Comparison of ENCODE assay signal across 15 cellular contexts in genomic region chr5:138460032-138460693, GRCh38.
DNase-seq lines count a peak whose midpoint lies in the region; ATAC-seq and TF ChIP-seq lines count a peak whose summit lies in the region.
"Had no signal": no experiment of that assay in that cellular context is flagged by ENCODE, and none has a peak within 500 bp of the region (broad histone marks: within the 10 kb centered on the region; RNA-seq: fewer than 3 reads in every experiment).

No MANE protein-coding gene starts in this region.

- no peak overlapping the region for H3K4me2 ChIP-seq in OCI-LY3 (ENCODE audit: low read length)

- H3K27ac ChIP-seq in OCI-LY3 (ENCODE audit: low read length) = no peak overlapping the region

- H3K36me3 ChIP-seq in OCI-LY3 (replicated peaks; ENCODE audit: low read depth, low read length) = no peaks in the 10 kb centered on the region

- peaks cover 43% of the 10 kb centered on the region for H3K4me1 Mint-ChIP-seq in activated naive CD4-positive, alpha-beta T cell treated with anti-CD3 and anti-CD28 coated beads, Interleukin-2, amount 50 U/mL, for 24 hours
- H3K4me1 Mint-ChIP-seq in effector memory CD8-positive, alpha-beta T cell (ENCODE audit: low read depth in 2 of 2) = peaks cover 29 to 31% of the 10 kb centered on the region in 2 donors
- H3K4me1 Mint-ChIP-seq in stimulated activated naive CD8-positive, alpha-beta T cell treated with anti-CD3 and anti-CD28 coated beads, Interleukin-15, amount 100 ng/mL, for 72 hours = peaks cover 61% of the 10 kb centered on the region

- H3K9ac ChIP-seq in OCI-LY3 (ENCODE audit: low read length) = no peak overlapping the region

- no peak for DNase-seq in activated naive CD4-positive, alpha-beta T cell treated with anti-CD3 and anti-CD28 coated beads, Interleukin-2, amount 50 U/mL, for 16 hours
- no peak for DNase-seq in effector memory CD8-positive, alpha-beta T cell
- DNase-seq in stimulated activated naive CD8-positive, alpha-beta T cell treated with anti-CD3 and anti-CD28 coated beads, Interleukin-15, amount 100 ng/mL, for 72 hours = no peak
- DNase-seq in GM10266 (ENCODE audit: extremely low spot score) = no peak
- DNase-seq: DMS153, foreskin melanocyte, HCEC 1CT, NCI-H446 treated with DMSO at 0.1 percent for 48 hours, occipital lobe, PC-3, SW 1271 had no signal

- no peaks in the 10 kb centered on the region for H3K27me3 Mint-ChIP-seq in activated naive CD4-positive, alpha-beta T cell treated with anti-CD3 and anti-CD28 coated beads, Interleukin-2, amount 50 U/mL, for 24 hours
- H3K27me3 Mint-ChIP-seq in effector memory CD8-positive, alpha-beta T cell = no peaks in the 10 kb centered on the region
- H3K27me3 Mint-ChIP-seq in stimulated activated naive CD8-positive, alpha-beta T cell treated with anti-CD3 and anti-CD28 coated beads, Interleukin-15, amount 100 ng/mL, for 72 hours = no peaks in the 10 kb centered on the region

- no peaks in the 10 kb centered on the region for H4K20me1 ChIP-seq in OCI-LY3 (ENCODE audit: insufficient read depth, low read length)

- TF ChIP-seq CTCF in OCI-LY3 (IDR thresholded peaks at IDR 0.05; ENCODE audit: low read depth, low read length) = no peak
- no peak for TF ChIP-seq CTCF in GM10266 (IDR thresholded peaks at IDR 0.05; ENCODE audit: control insufficient read depth, insufficient read depth, low read depth, missing control alignments)

- peak overlapping the region; percentile 95 for H3K27ac Mint-ChIP-seq in activated naive CD4-positive, alpha-beta T cell treated with anti-CD3 and anti-CD28 coated beads, Interleukin-2, amount 50 U/mL, for 24 hours
- peak overlapping the region; percentile 98 to 100 for H3K27ac Mint-ChIP-seq in effector memory CD8-positive, alpha-beta T cell
- peak overlapping the region; percentile 99 to 100 for H3K27ac Mint-ChIP-seq in stimulated activated naive CD8-positive, alpha-beta T cell treated with anti-CD3 and anti-CD28 coated beads, Interleukin-15, amount 100 ng/mL, for 72 hours

- H2AFZ ChIP-seq in OCI-LY3 (ENCODE audit: low read depth, low read length) = peak overlapping the region; percentile 81; the same call in 1 of the 2 replicates

- H3K4me3 Mint-ChIP-seq in activated naive CD4-positive, alpha-beta T cell treated with anti-CD3 and anti-CD28 coated beads, Interleukin-2, amount 50 U/mL, for 24 hours = peak overlapping the region; percentile 52
- H3K4me3 Mint-ChIP-seq in effector memory CD8-positive, alpha-beta T cell = peak overlapping the region; percentile 74 to 76
- peak overlapping the region; percentile 92 to 94 for H3K4me3 Mint-ChIP-seq in stimulated activated naive CD8-positive, alpha-beta T cell treated with anti-CD3 and anti-CD28 coated beads, Interleukin-15, amount 100 ng/mL, for 72 hours

- H3K9me3 ChIP-seq in OCI-LY3 (ENCODE audit: insufficient read depth, low read length) = no peaks in the 10 kb centered on the region

- no peak for ATAC-seq in effector memory CD8-positive, alpha-beta T cell (replicated peaks)
- ATAC-seq in stimulated activated naive CD8-positive, alpha-beta T cell treated with anti-CD3 and anti-CD28 coated beads, Interleukin-15, amount 100 ng/mL, for 72 hours = no peak
- ATAC-seq in GM19351 (IDR thresholded peaks at IDR 0.05; ENCODE audit: unreplicated experiment) (no peak), HG02798 (IDR thresholded peaks at IDR 0.05; ENCODE audit: poor library complexity, unreplicated experiment) (no peak)
- ATAC-seq: PC-3 had no signal

- no peaks in the 10 kb centered on the region for H3K36me3 Mint-ChIP-seq in activated naive CD4-positive, alpha-beta T cell treated with anti-CD3 and anti-CD28 coated beads, Interleukin-2, amount 50 U/mL, for 24 hours
- peaks cover 22% of the 10 kb centered on the region for H3K36me3 Mint-ChIP-seq in effector memory CD8-positive, alpha-beta T cell (ENCODE audit: insufficient read depth)

- no peaks in the 10 kb centered on the region for H3K9me3 Mint-ChIP-seq in activated naive CD4-positive, alpha-beta T cell treated with anti-CD3 and anti-CD28 coated beads, Interleukin-2, amount 50 U/mL, for 24 hours
- H3K9me3 Mint-ChIP-seq in effector memory CD8-positive, alpha-beta T cell = no peaks in the 10 kb centered on the region
- H3K9me3 Mint-ChIP-seq in stimulated activated naive CD8-positive, alpha-beta T cell treated with anti-CD3 and anti-CD28 coated beads, Interleukin-15, amount 100 ng/mL, for 72 hours = no peaks in the 10 kb centered on the region

- H3K4me1 ChIP-seq in OCI-LY3 (ENCODE audit: low read length) = peaks cover 11% of the 10 kb centered on the region

- H3K79me2 ChIP-seq in OCI-LY3 (ENCODE audit: low read length) = no peaks in the 10 kb centered on the region

- H3K4me3 ChIP-seq in OCI-LY3 (ENCODE audit: low read length) = no peak overlapping the region

- H3K27me3 ChIP-seq in OCI-LY3 (ENCODE audit: low read depth, low read length) = no peaks in the 10 kb centered on the region
